20 cellular contexts compared by ENCODE assay signal in the genomic region with DNA sequence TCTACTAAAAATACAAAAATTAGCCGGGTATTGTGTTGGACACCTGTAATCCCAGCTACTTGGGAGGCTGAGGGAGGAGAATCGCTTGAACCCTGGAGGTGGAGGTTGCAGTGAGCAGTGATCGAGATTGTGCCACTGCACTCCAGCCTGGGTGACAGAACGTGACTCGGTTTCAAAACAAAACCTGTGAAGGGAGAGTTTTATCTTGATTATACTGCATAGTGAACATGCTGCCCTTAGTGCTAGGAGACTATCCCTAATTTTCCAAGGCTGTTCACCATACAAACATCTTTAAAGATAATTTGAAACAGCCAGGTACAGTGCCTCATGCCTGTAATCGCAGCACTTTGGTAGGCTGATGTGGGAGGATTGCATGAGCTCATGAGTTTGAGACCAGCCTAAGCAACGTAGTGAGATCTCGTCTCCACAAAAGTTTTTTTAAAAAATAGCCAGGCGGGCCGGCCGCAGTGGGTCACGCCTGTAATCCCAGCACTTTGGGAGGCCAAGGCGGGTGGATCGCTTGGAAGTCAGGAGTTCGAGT. TPM values are rescaled to one million over a fixed set of nuclear protein-coding genes. Genes with fewer than 3 reads are reported as not detected.
"Had no signal": no experiment of that assay in that cellular context is flagged by ENCODE, and none has a peak within 500 bp of the region (broad histone marks: within the 10 kb centered on the region; RNA-seq: fewer than 3 reads in every experiment).

No MANE protein-coding gene starts in this region.

- H3K9me3 Mint-ChIP-seq: activated CD4-positive, alpha-beta T cell treated with anti-CD3 and anti-CD28 coated beads, Interleukin-2, amount 10 ng/mL, durations not matched to agents 7 days and 5 days; natural killer cell; stimulated activated naive B cell treated with anti-CD40 and anti-IgM and Interleukin-4, amounts not matched to agents 10 μg/mL and 1 μg/mL and 100 μg/mL, for 72 hours; T-cell had no signal

- H3K9me3 ChIP-seq: ascending aorta, esophagus squamous epithelium, mucosa of descending colon, spleen, upper lobe of right lung had no signal

- H3K36me3 Mint-ChIP-seq: natural killer cell had no signal

- ATAC-seq: left cardiac atrium; mucosa of descending colon; natural killer cell; sciatic nerve; stimulated activated naive B cell treated with anti-CD40 and anti-IgM and Interleukin-4, amounts not matched to agents 10 μg/mL and 1 μg/mL and 100 μg/mL, for 72 hours; T-cell had no signal

- DNase-seq: activated CD4-positive, alpha-beta T cell treated with anti-CD3 and anti-CD28 coated beads, Interleukin-2, amount 10 ng/mL, durations not matched to agents 7 days and 5 days; activated CD4-positive, CD25-positive, alpha-beta regulatory T cell; activated gamma-delta T cell; activated T-cell treated with anti-CD3 and anti-CD28 coated beads, Interleukin-2, amount 50 U/mL, for 1 hour; esophagus squamous epithelium; glutamatergic neuron; left cardiac atrium; mucosa of descending colon; natural killer cell; nucleus accumbens; spleen; stimulated activated CD4-positive, alpha-beta T cell treated with anti-CD3 and anti-CD28 coated beads, Interleukin-1b, Interleukin-23, amount 100 ng/mL, for 48 hours; stimulated activated naive B cell treated with anti-CD40 and anti-IgM and Interleukin-4, amounts not matched to agents 10 μg/mL and 1 μg/mL and 100 μg/mL, for 72 hours; substantia nigra; T-cell; upper lobe of right lung had no signal

- H3K36me3 ChIP-seq: ascending aorta, esophagus squamous epithelium, spleen, upper lobe of right lung had no signal

- H3K27me3 Mint-ChIP-seq: activated CD4-positive, alpha-beta T cell treated with anti-CD3 and anti-CD28 coated beads, Interleukin-2, amount 10 ng/mL, durations not matched to agents 7 days and 5 days; progenitor cell of endocrine pancreas; stimulated activated naive B cell treated with anti-CD40 and anti-IgM and Interleukin-4, amounts not matched to agents 10 μg/mL and 1 μg/mL and 100 μg/mL, for 72 hours; T-cell had no signal

- H3K4me3 ChIP-seq: ascending aorta, esophagus squamous epithelium, lung, mucosa of descending colon, upper lobe of right lung had no signal

- H3K4me3 Mint-ChIP-seq: activated CD4-positive, alpha-beta T cell treated with anti-CD3 and anti-CD28 coated beads, Interleukin-2, amount 10 ng/mL, durations not matched to agents 7 days and 5 days; natural killer cell; stimulated activated naive B cell treated with anti-CD40 and anti-IgM and Interleukin-4, amounts not matched to agents 10 μg/mL and 1 μg/mL and 100 μg/mL, for 72 hours had no signal

- H3K27ac Mint-ChIP-seq: progenitor cell of endocrine pancreas; stimulated activated naive B cell treated with anti-CD40 and anti-IgM and Interleukin-4, amounts not matched to agents 10 μg/mL and 1 μg/mL and 100 μg/mL, for 72 hours had no signal

- H3K27me3 ChIP-seq: ascending aorta, esophagus squamous epithelium, spleen, upper lobe of right lung had no signal

RNA-seq across cellular contexts. Expression of a gene that starts 48.8 kb away (rescaled TPM):
- total RNA-seq: activated CD4-positive, alpha-beta T cell treated with anti-CD3 and anti-CD28 coated beads, Interleukin-2, amount 10 ng/mL, durations not matched to agents 7 days and 5 days; ascending aorta; natural killer cell had no signal
